In genomic region chr1:94143809-94144176, GRCh38 we compare ENCODE assay signal across 28 cellular contexts. TPM values are rescaled to one million over a fixed set of nuclear protein-coding genes. Genes with fewer than 3 reads are reported as not detected.
A peak's percentile ranks its signal among the peaks of the same experiment; 100 is the strongest.
DNase-seq lines count a peak whose midpoint lies in the region; ATAC-seq and TF ChIP-seq lines count a peak whose summit lies in the region.
"Had no signal": no experiment of that assay in that cellular context is flagged by ENCODE, and none has a peak within 500 bp of the region (broad histone marks: within the 10 kb centered on the region; RNA-seq: fewer than 3 reads in every experiment).

No MANE protein-coding gene starts in this region.

- intact Hi-C loops in right lobe of liver (cut with DNase I) (no loop called here), gastrocnemius medialis (cut with DNase I; ENCODE audit: low total_unique reads) (no loop called here)

- H3K4me1 ChIP-seq in right lobe of liver, result no peaks in the 10 kb centered on the region
- H3K4me1 ChIP-seq in gastrocnemius medialis, result peaks cover 0 to 6% of the 10 kb centered on the region in 2 donors
- H3K4me1 ChIP-seq: breast epithelium had no signal

- in situ Hi-C loops in gastrocnemius medialis (cut with MboI; ENCODE audit: low sequenced_read_pairs in 4 of 4), result no loop called here

- DNase-seq in DMS79 treated with DMSO at 0.1 percent for 48 hours (lab: John Stamatoyannopoulos, UW) (peak; percentile 88), NCI-H2029 (lab: John Stamatoyannopoulos, UW) (peak; percentile 91), NCI-H748 treated with DMSO at 0.1 percent for 48 hours (lab: John Stamatoyannopoulos, UW) (peak; percentile 12), right lobe of liver (no peak), gastrocnemius medialis (no peak)
- DNase-seq: activated CD4-positive, alpha-beta T cell treated with anti-CD3 and anti-CD28 coated beads, Interleukin-2, amount 50 U/mL, for 1 hour; activated CD8-positive, alpha-beta memory T cell treated with anti-CD3 and anti-CD28 coated beads, Interleukin-2, amount 10 ng/mL, durations not matched to agents 7 days and 5 days; activated naive CD4-positive, alpha-beta T cell treated with anti-CD3 and anti-CD28 coated beads for 36 hours; amygdala; CD4-positive, CD25-positive, alpha-beta regulatory T cell; DMS 273 treated with DMSO at 0.1 percent for 48 hours; effector CD8-positive, alpha-beta T cell; foreskin fibroblast; left colon; mesenchymal stem cell; MV-4-11; NCI-H2171 treated with DMSO at 0.1 percent for 48 hours; WERI-Rb-1 had no signal

- H3K27me3 ChIP-seq in right lobe of liver (no peaks in the 10 kb centered on the region), gastrocnemius medialis (no peaks in the 10 kb centered on the region)
- H3K27me3 ChIP-seq: breast epithelium, tibial nerve had no signal

- TF ChIP-seq CTCF in right lobe of liver (IDR thresholded peaks at IDR 0.05), result no peak
- no peak for TF ChIP-seq CTCF in gastrocnemius medialis (IDR thresholded peaks at IDR 0.05 in 4 of 5, conservative IDR thresholded peaks at IDR 0.05 in 1 of 5)

- H3K36me3 ChIP-seq in right lobe of liver (no peaks in the 10 kb centered on the region), gastrocnemius medialis (no peaks in the 10 kb centered on the region)
- H3K36me3 ChIP-seq: breast epithelium, neutrophil, tibial nerve, WERI-Rb-1 had no signal

- H3K4me3 ChIP-seq in right lobe of liver, result no peak overlapping the region
- no peak overlapping the region for H3K4me3 ChIP-seq in gastrocnemius medialis
- H3K4me3 ChIP-seq: breast epithelium, GM23338, skin epidermis, tibial nerve had no signal

- H3K9me3 ChIP-seq in right lobe of liver, result no peaks in the 10 kb centered on the region
- H3K9me3 ChIP-seq in gastrocnemius medialis, result no peaks in the 10 kb centered on the region
- H3K9me3 ChIP-seq: breast epithelium, neutrophil, tibial nerve had no signal

- ATAC-seq in right lobe of liver (peak in 3 of 4 donors; percentile 53 to 63 (median 62)), gastrocnemius medialis (no peak), HG02938 (IDR thresholded peaks at IDR 0.05; ENCODE audit: unreplicated experiment) (no peak), GM19023 (IDR thresholded peaks at IDR 0.05; ENCODE audit: unreplicated experiment) (no peak)
- ATAC-seq: activated CD8-positive, alpha-beta memory T cell treated with anti-CD3 and anti-CD28 coated beads, Interleukin-2, amount 10 ng/mL, durations not matched to agents 7 days and 5 days; GM23338; left colon; SK-N-SH treated with all-trans-retinoic acid at 6 μM for 48 hours had no signal

- TF ChIP-seq POLR2A in right lobe of liver (IDR thresholded peaks at IDR 0.05) (no peak), gastrocnemius medialis (IDR thresholded peaks at IDR 0.05) (no peak)

- no peak overlapping the region for H3K27ac ChIP-seq in right lobe of liver
- H3K27ac ChIP-seq in gastrocnemius medialis, result no peak overlapping the region
- H3K27ac ChIP-seq: breast epithelium, neutrophil, RWPE1, skin epidermis, tibial nerve, WERI-Rb-1 had no signal

RNA-seq across cellular contexts. Expression of gene ABCA4, which starts 22.8 kb away (rescaled TPM):
- total RNA-seq in right lobe of liver (under 1 TPM; 0.49 to 0.99 (median 0.75) TPM), gastrocnemius medialis (not detected)
- total RNA-seq: activated CD8-positive, alpha-beta memory T cell treated with anti-CD3 and anti-CD28 coated beads, Interleukin-2, amount 10 ng/mL, durations not matched to agents 7 days and 5 days; CD4-positive, CD25-positive, alpha-beta regulatory T cell; GM23338; T-helper 2 cell treated with Interferon-gamma antibody and Interleukin-4, amounts not matched to agents 100 ng/mL and 5 ng/mL, for 36 hours had no signal

Comparison
In these comparisons a context has a peak if more than half of its experiments do, and no peak if none do; other contexts are left out.
1. DNase-seq: peak in DMS79 treated with DMSO at 0.1 percent for 48 hours (single experiment), NCI-H2029 (single experiment) and NCI-H748 treated with DMSO at 0.1 percent for 48 hours (single experiment); none in right lobe of liver (0 of 3) and gastrocnemius medialis (0 of 2).
2. ATAC-seq: peak in right lobe of liver (3 of 4); none in gastrocnemius medialis (0 of 2), HG02938 (single experiment) and GM19023 (single experiment).